8 cellular contexts compared by ENCODE assay signal in genomic region chr17:40287159-40287493, GRCh38. TPM values are rescaled to one million over a fixed set of nuclear protein-coding genes. Genes with fewer than 3 reads are reported as not detected.
DNase-seq lines count a peak whose midpoint lies in the region; ATAC-seq and TF ChIP-seq lines count a peak whose summit lies in the region.

No MANE protein-coding gene starts in this region.

- no peak overlapping the region for H3K27ac ChIP-seq in HUES6 (ENCODE audit: low read depth, low read length)

- H3K4me1 ChIP-seq in HUES6 (ENCODE audit: control insufficient read depth, insufficient read depth, low read length): peaks cover 2% of the 10 kb centered on the region

- no peaks in the 10 kb centered on the region for H3K9me3 ChIP-seq in HUES6 (ENCODE audit: control insufficient read depth, insufficient read depth, low read depth, low read length)

- H3K27me3 Mint-ChIP-seq in CD14-positive monocyte (ENCODE audit: low read depth in 3 of 3) (peaks cover 0 to 1% (median 0%) of the 10 kb centered on the region in 3 donors), brain (peaks cover 7% of the 10 kb centered on the region), nephron progenitor cell (ENCODE audit: low read depth, poor library complexity) (no peaks in the 10 kb centered on the region)

- peak overlapping the region in 5 of 7 donors; percentile 37 to 76 (median 69) for H3K27ac Mint-ChIP-seq in CD14-positive monocyte
- H3K27ac Mint-ChIP-seq in brain: peak overlapping the region in 4 of 5 experiments; percentile 47 to 85 (median 76)
- no peak overlapping the region for H3K27ac Mint-ChIP-seq in nephron progenitor cell

- no peaks in the 10 kb centered on the region for H3K27me3 ChIP-seq in HUES6 (ENCODE audit: control insufficient read depth, insufficient read depth, low read length)

- H3K9ac ChIP-seq in HUES6 (ENCODE audit: low read length): no peak overlapping the region

- H3K4me3 ChIP-seq in HUES6 (ENCODE audit: low read depth, low read length): peak overlapping the region; percentile 40

- intact Hi-C loops in CD14-positive monocyte (cut with micrococcal nuclease): loop anchor here (5.0 to 10.0 kb wide), 2 partner anchors 70 to 172 kb away; partner anchors contain the start of gene WIPF2 (in 2 of the 2)

- TF ChIP-seq CTCF in CD14-positive monocyte (IDR thresholded peaks at IDR 0.05) (no peak), brain (conservative IDR thresholded peaks at IDR 0.05) (no peak), nephron progenitor cell (IDR thresholded peaks at IDR 0.05) (no peak)

- H3K4me3 Mint-ChIP-seq in CD14-positive monocyte (no peak overlapping the region), brain (peak overlapping the region; percentile 93 to 99 (median 97)), nephron progenitor cell (peak overlapping the region; percentile 95)

- ATAC-seq in HG02885 (IDR thresholded peaks at IDR 0.05; ENCODE audit: poor library complexity, unreplicated experiment) (no peak), GM18907 (IDR thresholded peaks at IDR 0.05; ENCODE audit: unreplicated experiment) (no peak)

- H3K36me3 ChIP-seq in HUES6 (ENCODE audit: control insufficient read depth, insufficient read depth, low read length): peaks cover 32% of the 10 kb centered on the region

- DNase-seq in CD14-positive monocyte (ENCODE audit: low spot score): no peak
- DNase-seq in nephron progenitor cell: no peak
- no peak for DNase-seq in HK-2 (ENCODE audit: unreplicated experiment)
- no peak for DNase-seq in iPS-NIHi7 (ENCODE audit: extremely low spot score)

- H3K9me3 Mint-ChIP-seq in CD14-positive monocyte: no peaks in the 10 kb centered on the region
- H3K9me3 Mint-ChIP-seq in brain: peaks cover 0 to 7% (median 0%) of the 10 kb centered on the region in 5 experiments
- peaks cover 3% of the 10 kb centered on the region for H3K9me3 Mint-ChIP-seq in nephron progenitor cell

- peaks cover 5 to 14% of the 10 kb centered on the region in 2 donors for H3K36me3 Mint-ChIP-seq in CD14-positive monocyte
- H3K36me3 Mint-ChIP-seq in brain: peaks cover 9% of the 10 kb centered on the region
- peaks cover 39% of the 10 kb centered on the region for H3K36me3 Mint-ChIP-seq in nephron progenitor cell (ENCODE audit: low read depth)

- peaks cover 15% of the 10 kb centered on the region for H3K4me1 Mint-ChIP-seq in CD14-positive monocyte
- H3K4me1 Mint-ChIP-seq in brain: peaks cover 37% of the 10 kb centered on the region
- H3K4me1 Mint-ChIP-seq in nephron progenitor cell: peaks cover 27% of the 10 kb centered on the region

RNA-seq across cellular contexts. Expression of gene CDC6, which starts 0.6 kb away (rescaled TPM):
- polyA plus RNA-seq in CD14-positive monocyte (under 1 TPM in 1 of 2 donors, not detected in 1; 0.11 TPM), brain (ENCODE audit: insufficient read depth, low read depth, low replicate concordance) (23.2 TPM)

RNA-seq across cellular contexts. Expression of gene RARA, which starts 21.9 kb away (rescaled TPM):
- polyA plus RNA-seq in CD14-positive monocyte (10 to 100 TPM; 14.9 to 29.4 TPM), brain (ENCODE audit: insufficient read depth, low read depth, low replicate concordance) (26.2 TPM)

Comparison
In these comparisons a context has a peak if more than half of its experiments do, and no peak if none do; other contexts are left out.
1. H3K4me3 Mint-ChIP-seq: peak in brain (5 of 5) and nephron progenitor cell (single experiment); none in CD14-positive monocyte (0 of 2).
2. RNA of gene CDC6, which starts 0.6 kb away (polyA plus RNA-seq): 23.2 TPM in brain (single experiment); 0.11 TPM in CD14-positive monocyte; every median in the first group is over 10 times any median in the second.